1 cellular context compared by ENCODE assay signal in genomic region chr16:87347932-87348615, GRCh38.
TF ChIP-seq lines count a peak whose summit lies in the region.

No MANE protein-coding gene starts in this region.

TF ChIP-seq in HCT116, 20 proteins besides CTCF, POLR2A, EP300 and RAD21:
- TF ChIP-seq JUND (IDR thresholded peaks at IDR 0.05) (no peak), ATF3 (IDR thresholded peaks at IDR 0.05) (no peak), SIN3A (IDR thresholded peaks at IDR 0.05; ENCODE audit: low read depth) (no peak)
